1 cellular context compared by ENCODE assay signal in genomic region chr11:116379185-116379828, GRCh38.
TF ChIP-seq lines count a peak whose summit lies in the region.

No MANE protein-coding gene starts in this region.

TF ChIP-seq in SK-N-SH, 30 proteins besides CTCF, POLR2A, EP300 and RAD21 (continued from another document):
- no peak for TF ChIP-seq IRF3 (IDR thresholded peaks at IDR 0.05; ENCODE audit: low read depth, low read length)
